Comparison of ENCODE assay signal across 20 cellular contexts in genomic region chr18:46366977-46367376, GRCh38.
"Had no signal": no experiment of that assay in that cellular context is flagged by ENCODE, and none has a peak within 500 bp of the region (broad histone marks: within the 10 kb centered on the region; RNA-seq: fewer than 3 reads in every experiment).

No MANE protein-coding gene starts in this region.

- ATAC-seq: left colon; natural killer cell; stimulated activated memory B cell treated with anti-CD40 and anti-IgM and Interleukin-4, amounts not matched to agents 10 μg/mL and 1 μg/mL and 100 μg/mL, for 72 hours; stimulated activated naive CD8-positive, alpha-beta T cell treated with anti-CD3 and anti-CD28 coated beads, Interleukin-15, Interleukin-2, amounts not matched to agents 100 U/mL and 50 U/mL, for 24 hours; upper lobe of right lung had no signal

- H3K27ac Mint-ChIP-seq: mesothelial cell of epicardium; progenitor cell of endocrine pancreas; stimulated activated memory B cell treated with anti-CD40 and anti-IgM and Interleukin-4, amounts not matched to agents 10 μg/mL and 1 μg/mL and 100 μg/mL, for 72 hours had no signal

- H3K27me3 Mint-ChIP-seq: progenitor cell of endocrine pancreas; stimulated activated memory B cell treated with anti-CD40 and anti-IgM and Interleukin-4, amounts not matched to agents 10 μg/mL and 1 μg/mL and 100 μg/mL, for 72 hours had no signal

- H3K36me3 Mint-ChIP-seq: naive B cell; natural killer cell; stimulated activated memory B cell treated with anti-CD40 and anti-IgM and Interleukin-4, amounts not matched to agents 10 μg/mL and 1 μg/mL and 100 μg/mL, for 72 hours had no signal

- H3K4me1 Mint-ChIP-seq: mesothelial cell of epicardium; naive B cell; stimulated activated memory B cell treated with anti-CD40 and anti-IgM and Interleukin-4, amounts not matched to agents 10 μg/mL and 1 μg/mL and 100 μg/mL, for 72 hours had no signal

- H3K9me3 Mint-ChIP-seq: mesothelial cell of epicardium, naive B cell, natural killer cell had no signal

- DNase-seq: heart right ventricle; left colon; left ventricle myocardium inferior; mesendoderm; naive B cell; natural killer cell; ovary; right lobe of liver; stimulated activated CD4-positive, alpha-beta T cell treated with anti-CD3 and anti-CD28 coated beads, Interleukin-1b, Interleukin-23, amount 100 ng/mL, for 48 hours; stimulated activated CD4-positive, alpha-beta T cell treated with anti-CD3 and anti-CD28 coated beads, Interleukin-2, amount 100 ng/mL, for 48 hours; stimulated activated CD4-positive, alpha-beta T cell treated with anti-CD3 and anti-CD28 coated beads, Interleukin-4, amount 100 ng/mL, for 4 hours; stimulated activated CD8-positive, alpha-beta memory T cell treated with anti-CD3 and anti-CD28 coated beads, Interleukin-4, amount 100 ng/mL, for 48 hours; stimulated activated naive CD8-positive, alpha-beta T cell treated with anti-CD3 and anti-CD28 coated beads, Interleukin-15, Interleukin-2, amounts not matched to agents 100 U/mL and 50 U/mL, for 24 hours; stomach; tibial artery; trophoblast cell; upper lobe of right lung had no signal

- H3K4me3 Mint-ChIP-seq: mesothelial cell of epicardium; naive B cell; natural killer cell; stimulated activated memory B cell treated with anti-CD40 and anti-IgM and Interleukin-4, amounts not matched to agents 10 μg/mL and 1 μg/mL and 100 μg/mL, for 72 hours had no signal
